31 cellular contexts compared by ENCODE assay signal in the genomic region with DNA sequence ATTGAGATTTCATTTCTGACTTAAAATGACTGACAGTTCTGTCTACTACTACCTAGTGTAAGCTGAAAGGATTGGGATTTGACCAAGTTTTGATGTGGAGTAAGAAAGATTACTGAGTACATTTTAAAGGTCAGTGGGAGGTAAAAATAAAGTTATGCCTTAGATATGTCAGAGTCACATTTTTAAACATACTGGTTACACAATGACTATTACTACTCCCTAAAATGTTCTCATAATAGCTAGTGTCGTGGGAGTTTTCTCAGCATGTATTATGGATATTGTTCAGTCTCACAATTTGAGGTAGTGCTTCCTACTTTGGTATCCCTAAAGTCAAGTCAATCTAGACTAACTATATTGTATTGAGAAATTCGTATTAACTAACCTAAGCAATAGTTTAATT.
"Had no signal": no experiment of that assay in that cellular context is flagged by ENCODE, and none has a peak within 500 bp of the region (broad histone marks: within the 10 kb centered on the region; RNA-seq: fewer than 3 reads in every experiment).

No MANE protein-coding gene starts in this region.

- H3K9me3 Mint-ChIP-seq: endodermal cell, WTC11 had no signal

- H3K36me3 Mint-ChIP-seq: activated naive CD4-positive, alpha-beta T cell treated with anti-CD3 and anti-CD28 coated beads, Interleukin-2, amount 10 ng/mL, durations not matched to agents 7 days and 5 days; activated naive CD4-positive, alpha-beta T cell treated with anti-CD3 and anti-CD28 coated beads, Interleukin-2, amount 50 U/mL, for 72 hours; activated naive CD8-positive, alpha-beta T cell treated with anti-CD3 and anti-CD28 coated beads, Interleukin-2, amount 10 ng/mL, durations not matched to agents 7 days and 5 days; WTC11 had no signal

- H3K4me3 ChIP-seq: body of pancreas, colonic mucosa, dorsolateral prefrontal cortex, gastrocnemius medialis, heart left ventricle had no signal

- H3K27ac ChIP-seq: body of pancreas, colonic mucosa, dorsolateral prefrontal cortex, foreskin keratinocyte, gastrocnemius medialis, heart left ventricle, VCaP had no signal

- ATAC-seq: activated naive CD4-positive, alpha-beta T cell treated with anti-CD3 and anti-CD28 coated beads, Interleukin-2, amount 50 U/mL, for 72 hours; activated T-cell treated with anti-CD3 and anti-CD28 coated beads, Interleukin-2, amount 50 U/mL, for 72 hours; body of pancreas; esophagus mucosa; foreskin keratinocyte; gastrocnemius medialis; heart left ventricle; WTC11 had no signal

- H3K4me3 Mint-ChIP-seq: activated CD4-positive, alpha-beta memory T cell treated with anti-CD3 and anti-CD28 coated beads, Interleukin-2, amount 10 ng/mL, durations not matched to agents 7 days and 5 days; activated CD4-positive, alpha-beta T cell treated with anti-CD3 and anti-CD28 coated beads, Interleukin-2, amount 10 ng/mL, durations not matched to agents 7 days and 5 days; activated naive CD4-positive, alpha-beta T cell treated with anti-CD3 and anti-CD28 coated beads, Interleukin-2, amount 10 ng/mL, durations not matched to agents 7 days and 5 days; activated naive CD8-positive, alpha-beta T cell treated with anti-CD3 and anti-CD28 coated beads, Interleukin-2, amount 10 ng/mL, durations not matched to agents 7 days and 5 days; activated T-cell treated with anti-CD3 and anti-CD28 coated beads, Interleukin-2, amount 50 U/mL, for 24 hours; activated T-cell treated with anti-CD3 and anti-CD28 coated beads, Interleukin-2, amount 50 U/mL, for 72 hours; dendritic cell treated with granulocyte-macrophage colony-stimulating factor and Interleukin-4, amounts not matched to agents 40 ng/mL and 50 ng/mL, for 4 days; endodermal cell; WTC11 had no signal

- H3K4me1 Mint-ChIP-seq: activated CD4-positive, alpha-beta memory T cell treated with anti-CD3 and anti-CD28 coated beads, Interleukin-2, amount 10 ng/mL, durations not matched to agents 7 days and 5 days; activated CD4-positive, alpha-beta T cell treated with anti-CD3 and anti-CD28 coated beads, Interleukin-2, amount 10 ng/mL, durations not matched to agents 7 days and 5 days; activated naive CD4-positive, alpha-beta T cell treated with anti-CD3 and anti-CD28 coated beads, Interleukin-2, amount 10 ng/mL, durations not matched to agents 7 days and 5 days; activated naive CD8-positive, alpha-beta T cell treated with anti-CD3 and anti-CD28 coated beads, Interleukin-2, amount 10 ng/mL, durations not matched to agents 7 days and 5 days had no signal

- DNase-seq: activated CD4-positive, alpha-beta memory T cell treated with anti-CD3 and anti-CD28 coated beads, Interleukin-2, amount 10 ng/mL, durations not matched to agents 7 days and 5 days; activated CD4-positive, alpha-beta T cell treated with anti-CD3 and anti-CD28 coated beads for 1 hour; activated CD4-positive, alpha-beta T cell treated with anti-CD3 and anti-CD28 coated beads for 4 hours; activated CD4-positive, alpha-beta T cell treated with anti-CD3 and anti-CD28 coated beads, Interleukin-2, amount 10 ng/mL, durations not matched to agents 7 days and 5 days; activated CD4-positive, alpha-beta T cell treated with anti-CD3 and anti-CD28 coated beads, Interleukin-2, amount 50 U/mL, for 4 hours; activated CD8-positive, alpha-beta memory T cell treated with anti-CD3 and anti-CD28 coated beads, Interleukin-2, amount 50 U/mL, for 48 hours; activated gamma-delta T cell; activated naive CD4-positive, alpha-beta T cell; activated naive CD4-positive, alpha-beta T cell treated with anti-CD3 and anti-CD28 coated beads, Interleukin-2, amount 10 ng/mL, durations not matched to agents 7 days and 5 days; activated naive CD8-positive, alpha-beta T cell treated with anti-CD3 and anti-CD28 coated beads, Interleukin-2, amount 10 ng/mL, durations not matched to agents 7 days and 5 days; activated T-cell treated with anti-CD3 and anti-CD28 coated beads for 4 hours; activated T-cell treated with anti-CD3 and anti-CD28 coated beads, Interleukin-2, amount 50 U/mL, for 24 hours; activated T-cell treated with anti-CD3 and anti-CD28 coated beads, Interleukin-2, amount 50 U/mL, for 72 hours; amygdala; aorta; body of pancreas; cerebellar nuclear complex; colonic mucosa; dorsolateral prefrontal cortex; effector memory CD4-positive, alpha-beta T cell; endodermal cell; foreskin keratinocyte; gastrocnemius medialis; glutamatergic neuron; heart left ventricle; T-helper 2 cell had no signal

- H3K27ac Mint-ChIP-seq: activated CD4-positive, alpha-beta memory T cell treated with anti-CD3 and anti-CD28 coated beads, Interleukin-2, amount 10 ng/mL, durations not matched to agents 7 days and 5 days; activated CD4-positive, alpha-beta T cell treated with anti-CD3 and anti-CD28 coated beads, Interleukin-2, amount 10 ng/mL, durations not matched to agents 7 days and 5 days; activated naive CD4-positive, alpha-beta T cell treated with anti-CD3 and anti-CD28 coated beads, Interleukin-2, amount 10 ng/mL, durations not matched to agents 7 days and 5 days; activated naive CD4-positive, alpha-beta T cell treated with anti-CD3 and anti-CD28 coated beads, Interleukin-2, amount 50 U/mL, for 72 hours; activated naive CD8-positive, alpha-beta T cell treated with anti-CD3 and anti-CD28 coated beads, Interleukin-2, amount 10 ng/mL, durations not matched to agents 7 days and 5 days; activated T-cell treated with anti-CD3 and anti-CD28 coated beads, Interleukin-2, amount 50 U/mL, for 24 hours; activated T-cell treated with anti-CD3 and anti-CD28 coated beads, Interleukin-2, amount 50 U/mL, for 72 hours; dendritic cell treated with granulocyte-macrophage colony-stimulating factor and Interleukin-4, amounts not matched to agents 40 ng/mL and 50 ng/mL, for 4 days; endodermal cell; WTC11 had no signal
